In genomic region chr16:20900299-20901067, GRCh38 we compare ENCODE assay signal across 1 cellular context.
A peak's percentile ranks its signal among the peaks of the same experiment; 100 is the strongest.
TF ChIP-seq lines count a peak whose summit lies in the region.

DCUN1D3 (minus strand) TSS chr16:20900358; CDS start chr16:20862538, 37,820 bp downstream.
LYRM1 (plus strand) TSS chr16:20900771; CDS start chr16:20915556, 14,785 bp downstream.

TF ChIP-seq in HEK293, 187 proteins besides CTCF, POLR2A, EP300 and RAD21 (continued from another document and continues in another):
- TF ChIP-seq PRDM2 (tag by site-specific recombination; IDR thresholded peaks at IDR 0.05; ENCODE audit: borderline replicate concordance) = peak; percentile 42; the same call in 1 of the 2 replicates
- no peak for TF ChIP-seq ZBTB49 (tag by site-specific recombination; IDR thresholded peaks at IDR 0.05; ENCODE audit: low read depth)
- TF ChIP-seq ZNF571 (tag by site-specific recombination; IDR thresholded peaks at IDR 0.05) = no peak
- TF ChIP-seq WT1 (tag by site-specific recombination; IDR thresholded peaks at IDR 0.05) = no peak
- no peak; the same call in 1 of the 2 replicates for TF ChIP-seq GLIS2 (tag by site-specific recombination; IDR thresholded peaks at IDR 0.05)
- TF ChIP-seq ZIC2 (tag by site-specific recombination; IDR thresholded peaks at IDR 0.05) = peak; percentile 62
- peak; percentile 82; the same call in 1 of the 2 replicates for TF ChIP-seq ZNF2 (tag by site-specific recombination; IDR thresholded peaks at IDR 0.05)
- no peak for TF ChIP-seq ZNF521 (tag by site-specific recombination; IDR thresholded peaks at IDR 0.05)
- TF ChIP-seq ZNF121 (tag by site-specific recombination; IDR thresholded peaks at IDR 0.05) = no peak
- TF ChIP-seq ZFP37 (tag by site-specific recombination; IDR thresholded peaks at IDR 0.05) = no peak
- TF ChIP-seq ZNF830 (tag by site-specific recombination; IDR thresholded peaks at IDR 0.05; ENCODE audit: low read depth) = no peak
- TF ChIP-seq ZSCAN5A (tag by site-specific recombination; IDR thresholded peaks at IDR 0.05) = no peak
- TF ChIP-seq ZNF514 (tag by site-specific recombination; IDR thresholded peaks at IDR 0.05) = no peak
- TF ChIP-seq ZBTB26 (tag by site-specific recombination; optimal IDR thresholded peaks at IDR 0.05) = peak; percentile 92
- TF ChIP-seq PBX3 (CRISPR knock-in tag; IDR thresholded peaks at IDR 0.05) = 0 out of 2 replicates have a peak, but pooled peaks have one; percentile 56
- TF ChIP-seq ZNF274 (IDR thresholded peaks at IDR 0.05; ENCODE audit: low read length) = no peak
- no peak for TF ChIP-seq ZNF274 (tag by site-specific recombination; IDR thresholded peaks at IDR 0.05; ENCODE audit: borderline replicate concordance)
- TF ChIP-seq FEZF1 (tag by site-specific recombination; IDR thresholded peaks at IDR 0.05) = 0 out of 2 replicates have a peak, but pooled peaks have one; percentile 5
- TF ChIP-seq ZNF175 (tag by site-specific recombination; IDR thresholded peaks at IDR 0.05) = no peak
- peak; percentile 90 for TF ChIP-seq ZNF692 (tag by site-specific recombination; IDR thresholded peaks at IDR 0.05)
- no peak for TF ChIP-seq ZNF548 (tag by site-specific recombination; IDR thresholded peaks at IDR 0.05)
- TF ChIP-seq ZNF777 (tag by site-specific recombination; IDR thresholded peaks at IDR 0.05; ENCODE audit: borderline replicate concordance) = no peak
- TF ChIP-seq ZNF488 (tag by site-specific recombination; IDR thresholded peaks at IDR 0.05) = no peak
- peak; percentile 83 for TF ChIP-seq GLI4 (tag by site-specific recombination; IDR thresholded peaks at IDR 0.05)
- no peak for TF ChIP-seq ZNF585B (tag by site-specific recombination; IDR thresholded peaks at IDR 0.05)
- peak; percentile 92 for TF ChIP-seq ZNF10 (tag by site-specific recombination; IDR thresholded peaks at IDR 0.05)
- TF ChIP-seq ZNF580 (tag by site-specific recombination; IDR thresholded peaks at IDR 0.05) = peak; percentile 86
- TF ChIP-seq ATF2 (tag by site-specific recombination; IDR thresholded peaks at IDR 0.05; ENCODE audit: low read depth) = peak; percentile 81
- TF ChIP-seq PATZ1 (tag by site-specific recombination; IDR thresholded peaks at IDR 0.05) = peak; percentile 85
- no peak for TF ChIP-seq ZNF248 (tag by site-specific recombination; IDR thresholded peaks at IDR 0.05)
- no peak for TF ChIP-seq REST (tag by site-specific recombination; IDR thresholded peaks at IDR 0.05)
- TF ChIP-seq MYNN (tag by site-specific recombination; IDR thresholded peaks at IDR 0.05; ENCODE audit: borderline replicate concordance) = no peak
- no peak for TF ChIP-seq ZNF132 (tag by site-specific recombination; IDR thresholded peaks at IDR 0.05; ENCODE audit: borderline replicate concordance)
- no peak for TF ChIP-seq ZNF791 (tag by site-specific recombination; IDR thresholded peaks at IDR 0.05)
- TF ChIP-seq ZBTB1 (tag by site-specific recombination; IDR thresholded peaks at IDR 0.05) = no peak
